1 cellular context compared by ENCODE assay signal in the genomic region with DNA sequence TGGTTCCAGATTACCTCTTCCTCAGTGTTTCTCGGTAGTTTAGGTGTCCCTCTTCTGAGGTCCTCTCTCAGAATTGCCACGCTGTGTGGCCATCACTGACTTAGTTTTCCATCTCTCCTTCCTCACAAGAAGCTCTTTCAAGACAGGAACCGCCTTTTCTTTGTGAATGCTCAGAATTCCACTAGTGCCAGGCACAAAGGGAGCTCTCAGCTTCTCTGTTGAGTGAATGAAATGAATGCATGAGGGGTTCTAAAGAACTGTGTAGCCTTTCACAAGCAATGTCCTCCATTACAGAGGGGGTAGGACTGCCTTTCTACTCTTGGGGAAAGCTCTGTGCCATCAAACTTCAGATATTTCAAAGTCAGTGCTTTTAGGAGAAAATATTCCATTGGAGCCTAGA.
TF ChIP-seq lines count a peak whose summit lies in the region.

No MANE protein-coding gene starts in this region.

TF ChIP-seq in GM23338, 12 proteins besides CTCF, POLR2A, EP300 and RAD21 (continued from another document):
- TF ChIP-seq, protein P1, sequence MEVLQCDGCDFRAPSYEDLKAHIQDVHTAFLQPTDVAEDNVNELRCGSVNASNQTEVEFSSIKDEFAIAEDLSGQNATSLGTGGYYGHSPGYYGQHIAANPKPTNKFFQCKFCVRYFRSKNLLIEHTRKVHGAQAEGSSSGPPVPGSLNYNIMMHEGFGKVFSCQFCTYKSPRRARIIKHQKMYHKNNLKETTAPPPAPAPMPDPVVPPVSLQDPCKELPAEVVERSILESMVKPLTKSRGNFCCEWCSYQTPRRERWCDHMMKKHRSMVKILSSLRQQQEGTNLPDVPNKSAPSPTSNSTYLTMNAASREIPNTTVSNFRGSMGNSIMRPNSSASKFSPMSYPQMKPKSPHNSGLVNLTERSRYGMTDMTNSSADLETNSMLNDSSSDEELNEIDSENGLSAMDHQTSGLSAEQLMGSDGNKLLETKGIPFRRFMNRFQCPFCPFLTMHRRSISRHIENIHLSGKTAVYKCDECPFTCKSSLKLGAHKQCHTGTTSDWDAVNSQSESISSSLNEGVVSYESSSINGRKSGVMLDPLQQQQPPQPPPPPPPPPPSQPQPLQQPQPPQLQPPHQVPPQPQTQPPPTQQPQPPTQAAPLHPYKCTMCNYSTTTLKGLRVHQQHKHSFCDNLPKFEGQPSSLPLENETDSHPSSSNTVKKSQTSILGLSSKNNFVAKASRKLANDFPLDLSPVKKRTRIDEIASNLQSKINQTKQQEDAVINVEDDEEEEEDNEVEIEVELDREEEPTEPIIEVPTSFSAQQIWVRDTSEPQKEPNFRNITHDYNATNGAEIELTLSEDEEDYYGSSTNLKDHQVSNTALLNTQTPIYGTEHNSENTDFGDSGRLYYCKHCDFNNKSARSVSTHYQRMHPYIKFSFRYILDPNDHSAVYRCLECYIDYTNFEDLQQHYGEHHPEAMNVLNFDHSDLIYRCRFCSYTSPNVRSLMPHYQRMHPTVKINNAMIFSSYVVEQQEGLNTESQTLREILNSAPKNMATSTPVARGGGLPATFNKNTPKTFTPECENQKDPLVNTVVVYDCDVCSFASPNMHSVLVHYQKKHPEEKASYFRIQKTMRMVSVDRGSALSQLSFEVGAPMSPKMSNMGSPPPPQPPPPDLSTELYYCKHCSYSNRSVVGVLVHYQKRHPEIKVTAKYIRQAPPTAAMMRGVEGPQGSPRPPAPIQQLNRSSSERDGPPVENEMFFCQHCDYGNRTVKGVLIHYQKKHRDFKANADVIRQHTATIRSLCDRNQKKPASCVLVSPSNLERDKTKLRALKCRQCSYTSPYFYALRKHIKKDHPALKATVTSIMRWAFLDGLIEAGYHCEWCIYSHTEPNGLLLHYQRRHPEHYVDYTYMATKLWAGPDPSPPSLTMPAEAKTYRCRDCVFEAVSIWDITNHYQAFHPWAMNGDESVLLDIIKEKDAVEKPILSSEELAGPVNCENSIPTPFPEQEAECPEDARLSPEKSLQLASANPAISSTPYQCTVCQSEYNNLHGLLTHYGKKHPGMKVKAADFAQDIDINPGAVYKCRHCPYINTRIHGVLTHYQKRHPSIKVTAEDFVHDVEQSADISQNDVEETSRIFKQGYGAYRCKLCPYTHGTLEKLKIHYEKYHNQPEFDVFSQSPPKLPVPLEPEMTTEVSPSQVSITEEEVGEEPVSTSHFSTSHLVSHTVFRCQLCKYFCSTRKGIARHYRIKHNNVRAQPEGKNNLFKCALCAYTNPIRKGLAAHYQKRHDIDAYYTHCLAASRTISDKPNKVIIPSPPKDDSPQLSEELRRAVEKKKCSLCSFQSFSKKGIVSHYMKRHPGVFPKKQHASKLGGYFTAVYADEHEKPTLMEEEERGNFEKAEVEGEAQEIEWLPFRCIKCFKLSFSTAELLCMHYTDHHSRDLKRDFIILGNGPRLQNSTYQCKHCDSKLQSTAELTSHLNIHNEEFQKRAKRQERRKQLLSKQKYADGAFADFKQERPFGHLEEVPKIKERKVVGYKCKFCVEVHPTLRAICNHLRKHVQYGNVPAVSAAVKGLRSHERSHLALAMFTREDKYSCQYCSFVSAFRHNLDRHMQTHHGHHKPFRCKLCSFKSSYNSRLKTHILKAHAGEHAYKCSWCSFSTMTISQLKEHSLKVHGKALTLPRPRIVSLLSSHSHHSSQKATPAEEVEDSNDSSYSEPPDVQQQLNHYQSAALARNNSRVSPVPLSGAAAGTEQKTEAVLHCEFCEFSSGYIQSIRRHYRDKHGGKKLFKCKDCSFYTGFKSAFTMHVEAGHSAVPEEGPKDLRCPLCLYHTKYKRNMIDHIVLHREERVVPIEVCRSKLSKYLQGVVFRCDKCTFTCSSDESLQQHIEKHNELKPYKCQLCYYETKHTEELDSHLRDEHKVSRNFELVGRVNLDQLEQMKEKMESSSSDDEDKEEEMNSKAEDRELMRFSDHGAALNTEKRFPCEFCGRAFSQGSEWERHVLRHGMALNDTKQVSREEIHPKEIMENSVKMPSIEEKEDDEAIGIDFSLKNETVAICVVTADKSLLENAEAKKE (CRISPR knock-in tag; IDR thresholded peaks at IDR 0.05): no peak
- TF ChIP-seq CREB1 (CRISPR knock-in tag; IDR thresholded peaks at IDR 0.05; ENCODE audit: low read depth) (no peak), STAT1 (IDR thresholded peaks at IDR 0.05; ENCODE audit: unreplicated experiment) (no peak), ZNF114 (CRISPR knock-in tag; IDR thresholded peaks at IDR 0.05) (no peak)
